23 cellular contexts compared by ENCODE assay signal in genomic region chrX:10444204-10444603, GRCh38.
DNase-seq lines count a peak whose midpoint lies in the region; ATAC-seq and TF ChIP-seq lines count a peak whose summit lies in the region.
"Had no signal": no experiment of that assay in that cellular context is flagged by ENCODE, and none has a peak within 500 bp of the region (broad histone marks: within the 10 kb centered on the region; RNA-seq: fewer than 3 reads in every experiment).

No MANE protein-coding gene starts in this region.

- no peak for TF ChIP-seq CTCF in endothelial cell (IDR thresholded peaks at IDR 0.05; ENCODE audit: unreplicated experiment)
- peak; percentile 5 for TF ChIP-seq CTCF in osteocyte (IDR thresholded peaks at IDR 0.05)
- no peak for TF ChIP-seq CTCF in transverse colon (IDR thresholded peaks at IDR 0.05)

- no peaks in the 10 kb centered on the region for H3K4me1 Mint-ChIP-seq in endothelial cell (ENCODE audit: unreplicated experiment)
- H3K4me1 Mint-ChIP-seq in osteocyte (ENCODE audit: unreplicated experiment), result peaks cover 6% of the 10 kb centered on the region
- no peaks in the 10 kb centered on the region for H3K4me1 Mint-ChIP-seq in activated CD4-positive, alpha-beta T cell treated with anti-CD3 and anti-CD28 coated beads for 36 hours
- H3K4me1 Mint-ChIP-seq: activated naive CD4-positive, alpha-beta T cell treated with anti-CD3 and anti-CD28 coated beads, Interleukin-2, amount 50 U/mL, for 24 hours; immature natural killer cell; memory B cell; stimulated activated effector memory CD8-positive, alpha-beta T cell treated with anti-CD3 and anti-CD28 coated beads, Interleukin-12 subunit alpha, Interleukin-12 subunit beta, amount 100 ng/mL, for 72 hours had no signal

- intact Hi-C loops in activated CD4-positive, alpha-beta T cell treated with anti-CD3 and anti-CD28 coated beads for 36 hours (cut with DNase I, micrococcal nuclease), result no loop called here
- intact Hi-C loops in transverse colon (cut with DNase I; ENCODE audit: low total_unique reads), result no loop called here

- WGBS in transverse colon (ENCODE audit: low coverage in 1 of 2), 2 donors, result 69% methylated on average over 2 of the region's 2 CpGs; no CpG with 5 or more reads in 1 of the 2 donors

- H3K4me1 ChIP-seq in transverse colon, result no peaks in the 10 kb centered on the region
- H3K4me1 ChIP-seq: psoas muscle, tibial artery had no signal

- no peak overlapping the region for H3K4me3 Mint-ChIP-seq in endothelial cell (ENCODE audit: unreplicated experiment)
- H3K4me3 Mint-ChIP-seq in osteocyte (ENCODE audit: unreplicated experiment), result no peak overlapping the region
- no peak overlapping the region for H3K4me3 Mint-ChIP-seq in activated CD4-positive, alpha-beta T cell treated with anti-CD3 and anti-CD28 coated beads for 36 hours
- H3K4me3 Mint-ChIP-seq: activated naive CD4-positive, alpha-beta T cell treated with anti-CD3 and anti-CD28 coated beads, Interleukin-2, amount 50 U/mL, for 24 hours; activated T-cell treated with anti-CD3 and anti-CD28 coated beads, Interleukin-2, amount 50 U/mL, for 24 hours; immature natural killer cell; memory B cell; natural killer cell treated with Interleukin-12 subunit alpha and Interleukin-12 subunit beta and Interleukin-15 and Interleukin-18, amount 100 ng/mL, for 72 hours; stimulated activated effector memory CD8-positive, alpha-beta T cell treated with anti-CD3 and anti-CD28 coated beads, Interleukin-12 subunit alpha, Interleukin-12 subunit beta, amount 100 ng/mL, for 72 hours had no signal

- POLR2A ChIA-PET in activated CD4-positive, alpha-beta T cell treated with anti-CD3 and anti-CD28 coated beads for 36 hours (lab: Charles Lee), result no interaction called here

- H3K36me3 Mint-ChIP-seq in endothelial cell (ENCODE audit: low read depth, unreplicated experiment) (no peaks in the 10 kb centered on the region), osteocyte (ENCODE audit: unreplicated experiment) (peaks cover 5% of the 10 kb centered on the region)
- H3K36me3 Mint-ChIP-seq in activated CD4-positive, alpha-beta T cell treated with anti-CD3 and anti-CD28 coated beads for 36 hours (ENCODE audit: low read depth), result no peaks in the 10 kb centered on the region
- H3K36me3 Mint-ChIP-seq: activated naive CD4-positive, alpha-beta T cell treated with anti-CD3 and anti-CD28 coated beads, Interleukin-2, amount 50 U/mL, for 24 hours; memory B cell; natural killer cell treated with Interleukin-12 subunit alpha and Interleukin-12 subunit beta and Interleukin-15 and Interleukin-18, amount 100 ng/mL, for 72 hours; stimulated activated effector memory CD8-positive, alpha-beta T cell treated with anti-CD3 and anti-CD28 coated beads, Interleukin-12 subunit alpha, Interleukin-12 subunit beta, amount 100 ng/mL, for 72 hours had no signal

- no peaks in the 10 kb centered on the region for H3K27me3 ChIP-seq in transverse colon
- H3K27me3 ChIP-seq: tibial artery had no signal

- DNase-seq in DMS53 (lab: John Stamatoyannopoulos, UW), result peak; percentile 0
- DNase-seq in DMS53 treated with DMSO at 0.1 percent for 48 hours (lab: John Stamatoyannopoulos, UW; ENCODE audit: unreplicated experiment), result no peak
- DNase-seq in M059J (ENCODE audit: low read depth), result peak; percentile 12
- DNase-seq in endothelial cell (ENCODE audit: low spot score), result peak; percentile 5
- DNase-seq in osteocyte (ENCODE audit: extremely low spot score, unreplicated experiment), result no peak
- no peak for DNase-seq in inferior parietal cortex (ENCODE audit: extremely low spot score)
- no peak for DNase-seq in activated CD4-positive, alpha-beta T cell treated with anti-CD3 and anti-CD28 coated beads for 36 hours
- DNase-seq in transverse colon, result no peak
- DNase-seq: activated CD4-positive, alpha-beta T cell treated with anti-CD3 and anti-CD28 coated beads, Interleukin-2, amount 50 U/mL, for 4 hours; activated T-cell treated with anti-CD3 and anti-CD28 coated beads, Interleukin-2, amount 50 U/mL, for 24 hours; C1 segment of cervical spinal cord; glutamatergic neuron; immature natural killer cell; NCI-H2107; NCI-H774; psoas muscle; stimulated activated CD4-positive, alpha-beta T cell treated with anti-CD3 and anti-CD28 coated beads, Interleukin-12 subunit alpha, Interleukin-12 subunit beta, amount 100 ng/mL, for 4 hours; tibial artery had no signal

- CTCF ChIA-PET in activated CD4-positive, alpha-beta T cell treated with anti-CD3 and anti-CD28 coated beads for 36 hours (lab: Charles Lee), result no interaction called here

- H3K9me3 Mint-ChIP-seq in endothelial cell (ENCODE audit: unreplicated experiment), result no peaks in the 10 kb centered on the region
- H3K9me3 Mint-ChIP-seq in osteocyte (ENCODE audit: unreplicated experiment), result peaks cover 31% of the 10 kb centered on the region
- H3K9me3 Mint-ChIP-seq in activated CD4-positive, alpha-beta T cell treated with anti-CD3 and anti-CD28 coated beads for 36 hours (ENCODE audit: low read depth), result no peaks in the 10 kb centered on the region
- H3K9me3 Mint-ChIP-seq: activated naive CD4-positive, alpha-beta T cell treated with anti-CD3 and anti-CD28 coated beads, Interleukin-2, amount 50 U/mL, for 24 hours; memory B cell had no signal

- H3K4me3 ChIP-seq in transverse colon, result no peak overlapping the region
- H3K4me3 ChIP-seq: psoas muscle, tibial artery had no signal

- H3K27me3 Mint-ChIP-seq in endothelial cell (ENCODE audit: unreplicated experiment) (no peaks in the 10 kb centered on the region), osteocyte (ENCODE audit: unreplicated experiment) (no peaks in the 10 kb centered on the region)
- no peaks in the 10 kb centered on the region for H3K27me3 Mint-ChIP-seq in activated CD4-positive, alpha-beta T cell treated with anti-CD3 and anti-CD28 coated beads for 36 hours

- ATAC-seq in activated CD4-positive, alpha-beta T cell treated with anti-CD3 and anti-CD28 coated beads for 36 hours, result no peak
- ATAC-seq: natural killer cell treated with Interleukin-12 subunit alpha and Interleukin-12 subunit beta and Interleukin-15 and Interleukin-18, amount 100 ng/mL, for 72 hours; psoas muscle; stimulated activated effector memory CD8-positive, alpha-beta T cell treated with anti-CD3 and anti-CD28 coated beads, Interleukin-12 subunit alpha, Interleukin-12 subunit beta, amount 100 ng/mL, for 72 hours had no signal

- TF ChIP-seq EP300 in transverse colon (IDR thresholded peaks at IDR 0.05; ENCODE audit: low read depth), result no peak

- no peaks in the 10 kb centered on the region for H3K9me3 ChIP-seq in transverse colon
- H3K9me3 ChIP-seq: psoas muscle, tibial artery had no signal

- H3K27ac Mint-ChIP-seq in endothelial cell (ENCODE audit: unreplicated experiment) (no peak overlapping the region), osteocyte (ENCODE audit: unreplicated experiment) (no peak overlapping the region)
- no peak overlapping the region for H3K27ac Mint-ChIP-seq in activated CD4-positive, alpha-beta T cell treated with anti-CD3 and anti-CD28 coated beads for 36 hours
- H3K27ac Mint-ChIP-seq: activated naive CD4-positive, alpha-beta T cell treated with anti-CD3 and anti-CD28 coated beads, Interleukin-2, amount 50 U/mL, for 24 hours; activated T-cell treated with anti-CD3 and anti-CD28 coated beads, Interleukin-2, amount 50 U/mL, for 24 hours; immature natural killer cell; memory B cell; natural killer cell treated with Interleukin-12 subunit alpha and Interleukin-12 subunit beta and Interleukin-15 and Interleukin-18, amount 100 ng/mL, for 72 hours; stimulated activated effector memory CD8-positive, alpha-beta T cell treated with anti-CD3 and anti-CD28 coated beads, Interleukin-12 subunit alpha, Interleukin-12 subunit beta, amount 100 ng/mL, for 72 hours had no signal

- H3K36me3 ChIP-seq in transverse colon, result no peaks in the 10 kb centered on the region
- H3K36me3 ChIP-seq: tibial artery had no signal

- in situ Hi-C loops in transverse colon (cut with MboI; ENCODE audit: low pct_ligation_motif_present in 1 of 4, low pct_unique_long_range_greater_than_20kb in 1 of 4, low sequenced_read_pairs in 3 of 4), result no loop called here

- no peak for TF ChIP-seq POLR2A in transverse colon (IDR thresholded peaks at IDR 0.05)

- no peak overlapping the region for H3K27ac ChIP-seq in transverse colon
- H3K27ac ChIP-seq: 22Rv1, psoas muscle, tibial artery had no signal

Comparison
In these comparisons a context has a peak if more than half of its experiments do, and no peak if none do; other contexts are left out.
1. DNase-seq: peak in DMS53 (single experiment), M059J (single experiment) and endothelial cell (single experiment); none in DMS53 treated with DMSO at 0.1 percent for 48 hours (single experiment), osteocyte (single experiment), inferior parietal cortex (single experiment), activated CD4-positive, alpha-beta T cell treated with anti-CD3 and anti-CD28 coated beads for 36 hours (single experiment) and transverse colon (single experiment).